Comparison of ENCODE assay signal across 28 cellular contexts in the genomic region with DNA sequence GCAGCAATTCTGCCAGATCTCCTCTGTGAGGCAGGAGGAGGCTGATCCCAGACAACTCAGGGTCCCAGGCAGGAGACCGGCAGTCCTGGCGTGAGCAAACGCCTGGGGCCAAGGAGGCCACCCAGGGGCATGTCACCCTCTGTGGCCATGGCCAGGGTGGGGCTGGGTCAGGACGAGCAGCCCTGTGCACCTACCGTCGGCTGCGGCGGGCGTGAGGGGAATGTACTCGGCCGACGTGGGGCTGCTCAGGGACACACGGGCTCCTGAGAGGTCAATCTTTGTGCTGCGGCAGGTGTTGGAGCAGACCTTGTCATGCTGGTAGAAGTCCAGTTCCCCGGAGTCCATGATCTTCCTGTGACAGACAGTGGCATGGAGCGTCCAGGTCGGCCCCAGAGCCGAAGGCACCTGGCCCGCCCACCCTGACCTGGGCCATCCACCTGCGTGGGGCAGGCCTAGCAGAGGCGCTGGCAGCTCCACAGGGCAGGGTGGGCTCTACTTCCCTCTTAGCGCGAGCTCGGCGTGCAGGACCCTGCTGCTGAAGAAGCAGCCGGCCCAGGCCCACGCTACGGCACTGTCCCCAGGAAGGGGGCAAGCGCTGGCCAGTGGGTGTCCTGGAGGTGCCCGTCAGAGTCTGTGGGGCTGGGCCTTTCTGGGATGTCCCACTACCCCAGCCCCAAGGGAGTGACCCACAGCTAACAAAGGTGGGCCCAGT. TPM values are rescaled to one million over a fixed set of nuclear protein-coding genes. Genes with fewer than 3 reads are reported as not detected.
"Had no signal": no experiment of that assay in that cellular context is flagged by ENCODE, and none has a peak within 500 bp of the region (broad histone marks: within the 10 kb centered on the region; RNA-seq: fewer than 3 reads in every experiment).

No MANE protein-coding gene starts in this region.

- H3K4me1 Mint-ChIP-seq: activated CD8-positive, alpha-beta memory T cell treated with anti-CD3 and anti-CD28 coated beads, Interleukin-2, amount 10 ng/mL, durations not matched to agents 7 days and 5 days; WTC11 had no signal

- H3K4me3 Mint-ChIP-seq: activated CD8-positive, alpha-beta memory T cell treated with anti-CD3 and anti-CD28 coated beads, Interleukin-2, amount 10 ng/mL, durations not matched to agents 7 days and 5 days; activated naive CD8-positive, alpha-beta T cell; activated T-cell treated with anti-CD3 and anti-CD28 coated beads, Interleukin-2, amount 50 U/mL, for 4 hours; T-helper 1 cell treated with Interleukin-12 subunit alpha and Interleukin-12 subunit beta and Interleukin-4 antibody, amounts not matched to agents 30 μg/mL and 1 μg/mL, for 36 hours; WTC11 had no signal

- H3K27me3 Mint-ChIP-seq: activated CD8-positive, alpha-beta memory T cell treated with anti-CD3 and anti-CD28 coated beads, Interleukin-2, amount 10 ng/mL, durations not matched to agents 7 days and 5 days; activated naive CD8-positive, alpha-beta T cell had no signal

- ATAC-seq: activated CD8-positive, alpha-beta memory T cell treated with anti-CD3 and anti-CD28 coated beads, Interleukin-2, amount 10 ng/mL, durations not matched to agents 7 days and 5 days; activated T-cell treated with anti-CD3 and anti-CD28 coated beads, Interleukin-2, amount 50 U/mL, for 4 hours; Panc1; WTC11 had no signal

- DNase-seq: activated CD4-positive, alpha-beta T cell treated with anti-CD3 and anti-CD28 coated beads for 48 hours; activated CD4-positive, alpha-beta T cell treated with anti-CD3 and anti-CD28 coated beads, Interleukin-2, amount 50 U/mL, for 48 hours; activated CD4-positive, CD25-positive, alpha-beta regulatory T cell treated with anti-CD3 and anti-CD28 coated beads, Interleukin-2, amount 50 U/mL, for 72 hours; activated CD8-positive, alpha-beta memory T cell treated with anti-CD3 and anti-CD28 coated beads, Interleukin-2, amount 10 ng/mL, durations not matched to agents 7 days and 5 days; activated effector memory CD4-positive, alpha-beta T cell treated with anti-CD3 and anti-CD28 coated beads, Interleukin-2, amount 50 U/mL, for 16 hours; activated naive CD4-positive, alpha-beta T cell treated with Interleukin-2 at 50 U/mL for 16 hours; activated T-cell treated with anti-CD3 and anti-CD28 coated beads, Interleukin-2, amount 50 U/mL, for 4 hours; amygdala; brain microvascular endothelial cell; cerebellar nuclear complex; Karpas-422; MM.1S; NCI-H1105; NCI-H1436; NCI-H1694 treated with DMSO at 0.1 percent for 48 hours; NCI-H2029 treated with DMSO at 0.1 percent for 48 hours; NCI-H510A treated with DMSO at 0.1 percent for 48 hours; NCI-H69; NK-92 treated with Interleukin-12 subunit alpha and Interleukin-12 subunit beta, amount 100 ng/mL, for 24 hours; OCI-M1; RPMI8226; SHP77 treated with DMSO at 0.1 percent for 48 hours had no signal

- H3K27ac ChIP-seq: brain microvascular endothelial cell, cardiac muscle cell had no signal

- H3K4me3 ChIP-seq: cardiac muscle cell had no signal

- H3K27me3 ChIP-seq: brain microvascular endothelial cell, cardiac muscle cell had no signal

- H3K9me3 Mint-ChIP-seq: activated T-cell treated with anti-CD3 and anti-CD28 coated beads, Interleukin-2, amount 50 U/mL, for 4 hours; T-helper 1 cell treated with Interleukin-12 subunit alpha and Interleukin-12 subunit beta and Interleukin-4 antibody, amounts not matched to agents 30 μg/mL and 1 μg/mL, for 36 hours; WTC11 had no signal

- H3K27ac Mint-ChIP-seq: activated CD8-positive, alpha-beta memory T cell treated with anti-CD3 and anti-CD28 coated beads, Interleukin-2, amount 10 ng/mL, durations not matched to agents 7 days and 5 days; activated naive CD8-positive, alpha-beta T cell; T-helper 1 cell treated with Interleukin-12 subunit alpha and Interleukin-12 subunit beta and Interleukin-4 antibody, amounts not matched to agents 30 μg/mL and 1 μg/mL, for 36 hours; WTC11 had no signal

RNA-seq across cellular contexts. Expression of a gene that starts 41.6 kb away (rescaled TPM):
- total RNA-seq: SK-MEL-5 had no signal

RNA-seq across cellular contexts. Expression of a gene that starts 48.0 kb away (rescaled TPM):
- total RNA-seq: activated CD8-positive, alpha-beta memory T cell treated with anti-CD3 and anti-CD28 coated beads, Interleukin-2, amount 10 ng/mL, durations not matched to agents 7 days and 5 days; activated T-cell treated with anti-CD3 and anti-CD28 coated beads, Interleukin-2, amount 50 U/mL, for 4 hours; cardiac muscle cell; SK-MEL-5 had no signal
